Comparison of ENCODE assay signal across 23 cellular contexts in the genomic region with DNA sequence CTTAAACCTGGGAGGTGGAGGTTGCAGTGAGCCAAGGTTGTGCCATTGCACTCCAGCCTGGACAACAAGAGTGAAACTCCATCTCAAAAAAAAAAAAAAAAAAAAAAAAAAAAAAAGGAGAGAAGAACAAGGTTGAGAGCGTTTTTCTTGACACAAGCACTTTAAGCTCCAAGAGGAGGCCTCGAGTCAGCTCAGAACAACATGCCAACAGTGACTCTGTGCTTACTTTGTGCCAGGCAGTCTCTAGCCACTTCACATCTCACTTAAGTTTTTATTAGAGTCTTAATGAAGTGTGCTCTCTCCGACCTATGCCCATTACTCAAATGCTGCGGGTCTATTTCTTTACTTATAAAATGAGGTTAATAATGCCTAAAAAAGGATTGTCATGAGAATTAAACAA.
"Had no signal": no experiment of that assay in that cellular context is flagged by ENCODE, and none has a peak within 500 bp of the region (broad histone marks: within the 10 kb centered on the region; RNA-seq: fewer than 3 reads in every experiment).

No MANE protein-coding gene starts in this region.

- H3K27ac ChIP-seq: neural progenitor cell, stomach, suprapubic skin had no signal

- ATAC-seq: naive thymus-derived CD8-positive, alpha-beta T cell; sciatic nerve; stimulated activated memory B cell treated with anti-CD40 and anti-IgM and Interleukin-4, amounts not matched to agents 10 μg/mL and 1 μg/mL and 100 μg/mL, for 72 hours; T-cell; WTC11 had no signal

- H3K4me3 ChIP-seq: neural progenitor cell, stomach, suprapubic skin had no signal

- H3K9ac ChIP-seq: neural progenitor cell had no signal

- DNase-seq: activated CD4-positive, alpha-beta T cell treated with anti-CD3 and anti-CD28 coated beads, Interleukin-2, amount 50 U/mL, for 4 hours; activated CD8-positive, alpha-beta memory T cell treated with anti-CD3 and anti-CD28 coated beads for 24 hours; activated naive CD4-positive, alpha-beta T cell treated with anti-CD3 and anti-CD28 coated beads for 36 hours; activated T-cell treated with anti-CD3 and anti-CD28 coated beads, Interleukin-2, amount 50 U/mL, for 48 hours; anterior cingulate cortex; caudate nucleus; dermis blood vessel endothelial cell; effector CD8-positive, alpha-beta T cell; erythroblast; foreskin fibroblast; kidney glomerular epithelial cell; naive thymus-derived CD8-positive, alpha-beta T cell; small intestine; stimulated activated CD4-positive, alpha-beta T cell treated with anti-CD3 and anti-CD28 coated beads, Interleukin-2, amount 100 ng/mL, for 24 hours; stomach; T-cell; T1000; trophoblast cell had no signal

- H3K9me3 ChIP-seq: stomach, suprapubic skin had no signal

- H3K27me3 ChIP-seq: neural progenitor cell, stomach, suprapubic skin had no signal
